2 cellular contexts compared by ENCODE assay signal in genomic region chr2:85439569-85439968, GRCh38. TPM values are rescaled to one million over a fixed set of nuclear protein-coding genes. Genes with fewer than 3 reads are reported as not detected.
"Had no signal": no experiment of that assay in that cellular context is flagged by ENCODE, and none has a peak within 500 bp of the region (broad histone marks: within the 10 kb centered on the region; RNA-seq: fewer than 3 reads in every experiment).

No MANE protein-coding gene starts in this region.

RNA-seq across cellular contexts. Expression of gene SH2D6, which starts 21.1 kb away (rescaled TPM):
- total RNA-seq: bronchial epithelial cell, RPMI7951 had no signal
